In genomic region chr17:40176409-40177110, GRCh38 we compare ENCODE assay signal across 8 cellular contexts. TPM values are rescaled to one million over a fixed set of nuclear protein-coding genes. Genes with fewer than 3 reads are reported as not detected.
DNase-seq lines count a peak whose midpoint lies in the region; ATAC-seq lines count a peak whose summit lies in the region.

No MANE protein-coding gene starts in this region.

- H3K9ac ChIP-seq in NT2/D1 (ENCODE audit: insufficient read length, low read depth) = peak overlapping the region; percentile 29

- H3K4me1 Mint-ChIP-seq in stimulated activated effector memory CD8-positive, alpha-beta T cell treated with anti-CD3 and anti-CD28 coated beads, Interleukin-12 subunit alpha, Interleukin-12 subunit beta, amount 100 ng/mL, for 72 hours = peaks cover 9% of the 10 kb centered on the region

- peaks cover 5% of the 10 kb centered on the region; the same call in 1 of the 2 replicates for H3K9me3 ChIP-seq in NT2/D1 (ENCODE audit: insufficient read depth, low read length)

- peaks cover 45% of the 10 kb centered on the region for H3K36me3 ChIP-seq in NT2/D1 (ENCODE audit: insufficient read depth, insufficient read length, low read length)

- H3K27ac Mint-ChIP-seq in stimulated activated effector memory CD8-positive, alpha-beta T cell treated with anti-CD3 and anti-CD28 coated beads, Interleukin-12 subunit alpha, Interleukin-12 subunit beta, amount 100 ng/mL, for 72 hours = peak overlapping the region; percentile 76

- no peak overlapping the region for H3K4me3 ChIP-seq in NT2/D1 (ENCODE audit: insufficient read length, low read depth)

- H3K27me3 ChIP-seq in NT2/D1 (ENCODE audit: insufficient read depth, insufficient read length) = no peaks in the 10 kb centered on the region

- ATAC-seq in esophagus mucosa (peak; percentile 80), GM18909 (IDR thresholded peaks at IDR 0.05; ENCODE audit: poor library complexity, unreplicated experiment) (no peak), GM19467 (IDR thresholded peaks at IDR 0.05; ENCODE audit: unreplicated experiment) (no peak)
- ATAC-seq in stimulated activated effector memory CD8-positive, alpha-beta T cell treated with anti-CD3 and anti-CD28 coated beads, Interleukin-12 subunit alpha, Interleukin-12 subunit beta, amount 100 ng/mL, for 72 hours = peak; percentile 2

- H3K4me3 Mint-ChIP-seq in stimulated activated effector memory CD8-positive, alpha-beta T cell treated with anti-CD3 and anti-CD28 coated beads, Interleukin-12 subunit alpha, Interleukin-12 subunit beta, amount 100 ng/mL, for 72 hours = peak overlapping the region; percentile 35

- H3K36me3 Mint-ChIP-seq in stimulated activated effector memory CD8-positive, alpha-beta T cell treated with anti-CD3 and anti-CD28 coated beads, Interleukin-12 subunit alpha, Interleukin-12 subunit beta, amount 100 ng/mL, for 72 hours = peaks cover 54% of the 10 kb centered on the region

- no peaks in the 10 kb centered on the region for H3K9me3 Mint-ChIP-seq in stimulated activated effector memory CD8-positive, alpha-beta T cell treated with anti-CD3 and anti-CD28 coated beads, Interleukin-12 subunit alpha, Interleukin-12 subunit beta, amount 100 ng/mL, for 72 hours

- DNase-seq in NCI-H748 (lab: John Stamatoyannopoulos, UW; ENCODE audit: unreplicated experiment) (peak; percentile 43), NCI-H748 treated with DMSO at 0.1 percent for 48 hours (lab: John Stamatoyannopoulos, UW) (no peak), NT2/D1 (ENCODE audit: low read depth, low spot score) (no peak), 8988T (no peak)
- no peak for DNase-seq in stimulated activated effector memory CD8-positive, alpha-beta T cell treated with anti-CD3 and anti-CD28 coated beads, Interleukin-12 subunit alpha, Interleukin-12 subunit beta, amount 100 ng/mL, for 72 hours (ENCODE audit: low spot score in 2 of 2)

- peaks cover 34% of the 10 kb centered on the region for H3K4me1 ChIP-seq in NT2/D1 (ENCODE audit: insufficient read depth, insufficient read length)

RNA-seq across cellular contexts. Expression of gene RAPGEFL1, which starts 0.7 kb away (rescaled TPM):
- 112 TPM for total RNA-seq in esophagus mucosa

RNA-seq across cellular contexts. Expression of gene CASC3, which starts 36.2 kb away (rescaled TPM):
- total RNA-seq in esophagus mucosa = 38.5 TPM

RNA-seq across cellular contexts. Expression of gene WIPF2, which starts 42.5 kb away (rescaled TPM):
- 27.2 TPM for total RNA-seq in esophagus mucosa

RNA-seq across cellular contexts. Expression of gene MSL1, which starts 54.8 kb away (rescaled TPM):
- 36.1 TPM for total RNA-seq in esophagus mucosa

Comparison
In these comparisons a context has a peak if more than half of its experiments do, and no peak if none do; other contexts are left out.
1. ATAC-seq: peak in esophagus mucosa (single experiment) and stimulated activated effector memory CD8-positive, alpha-beta T cell treated with anti-CD3 and anti-CD28 coated beads, Interleukin-12 subunit alpha, Interleukin-12 subunit beta, amount 100 ng/mL, for 72 hours (single experiment); none in GM18909 (single experiment) and GM19467 (single experiment).